In genomic region chr22:20449819-20450550, GRCh38 we compare ENCODE assay signal across 27 cellular contexts.
"Had no signal": no experiment of that assay in that cellular context is flagged by ENCODE, and none has a peak within 500 bp of the region (broad histone marks: within the 10 kb centered on the region; RNA-seq: fewer than 3 reads in every experiment).

No MANE protein-coding gene starts in this region.

- H3K4me1 ChIP-seq: breast epithelium, colonic mucosa, right lobe of liver, uterus had no signal

- ATAC-seq: activated naive CD8-positive, alpha-beta T cell treated with anti-CD3 and anti-CD28 coated beads, Interleukin-2, amount 50 U/mL, for 24 hours; activated T-cell treated with anti-CD3 and anti-CD28 coated beads, Interleukin-2, amount 50 U/mL, for 4 hours; heart left ventricle; left lobe of liver; T-helper 17 cell had no signal

- H3K36me3 ChIP-seq: breast epithelium, colonic mucosa, right lobe of liver, uterus had no signal

- H3K27me3 ChIP-seq: breast epithelium, colonic mucosa, heart left ventricle, right lobe of liver, uterus had no signal

- H3K4me1 Mint-ChIP-seq: activated CD4-positive, alpha-beta memory T cell treated with anti-CD3 and anti-CD28 coated beads, Interleukin-2, amount 10 ng/mL, durations not matched to agents 7 days and 5 days; activated naive CD8-positive, alpha-beta T cell treated with anti-CD3 and anti-CD28 coated beads, Interleukin-2, amount 50 U/mL, for 24 hours; immature natural killer cell; nephron had no signal

- H3K9me3 ChIP-seq: breast epithelium, colonic mucosa, heart left ventricle, right lobe of liver, thoracic aorta, uterus had no signal

- H3K27me3 Mint-ChIP-seq: activated CD4-positive, alpha-beta memory T cell treated with anti-CD3 and anti-CD28 coated beads, Interleukin-2, amount 10 ng/mL, durations not matched to agents 7 days and 5 days; activated CD4-positive, alpha-beta T cell treated with anti-CD3 and anti-CD28 coated beads, Interleukin-2, amount 10 ng/mL, durations not matched to agents 7 days and 5 days; activated naive CD4-positive, alpha-beta T cell treated with anti-CD3 and anti-CD28 coated beads, Interleukin-2, amount 50 U/mL, for 24 hours; activated naive CD8-positive, alpha-beta T cell treated with anti-CD3 and anti-CD28 coated beads, Interleukin-2, amount 50 U/mL, for 24 hours; stimulated activated naive CD8-positive, alpha-beta T cell treated with anti-CD3 and anti-CD28 coated beads, Interleukin-15, Interleukin-2, amounts not matched to agents 100 ng/mL and 50 ng/mL, for 24 hours; T-helper 17 cell had no signal

- DNase-seq: activated CD4-positive, alpha-beta memory T cell treated with anti-CD3 and anti-CD28 coated beads, Interleukin-2, amount 10 ng/mL, durations not matched to agents 7 days and 5 days; activated CD4-positive, alpha-beta T cell treated with anti-CD3 and anti-CD28 coated beads for 1 hour; activated CD4-positive, alpha-beta T cell treated with anti-CD3 and anti-CD28 coated beads, Interleukin-2, amount 10 ng/mL, durations not matched to agents 7 days and 5 days; activated CD8-positive, alpha-beta memory T cell treated with anti-CD3 and anti-CD28 coated beads, Interleukin-2, amount 50 U/mL, for 48 hours; activated naive CD8-positive, alpha-beta T cell treated with anti-CD3 and anti-CD28 coated beads, Interleukin-2, amount 50 U/mL, for 24 hours; activated T-cell treated with anti-CD3 and anti-CD28 coated beads, Interleukin-2, amount 50 U/mL, for 4 hours; amygdala; colonic mucosa; effector CD8-positive, alpha-beta T cell; foreskin fibroblast; hypothalamus; immature natural killer cell; stimulated activated CD4-positive, alpha-beta T cell treated with anti-CD3 and anti-CD28 coated beads, Interleukin-12 subunit alpha, Interleukin-12 subunit beta, amount 100 ng/mL, for 4 hours; stimulated activated CD4-positive, alpha-beta T cell treated with anti-CD3 and anti-CD28 coated beads, Interleukin-4, amount 100 ng/mL, for 1 hour; T-helper 17 cell; T1000; trophoblast cell; uterus had no signal

- H3K27ac Mint-ChIP-seq: activated CD4-positive, alpha-beta memory T cell treated with anti-CD3 and anti-CD28 coated beads, Interleukin-2, amount 10 ng/mL, durations not matched to agents 7 days and 5 days; activated CD4-positive, alpha-beta T cell treated with anti-CD3 and anti-CD28 coated beads, Interleukin-2, amount 10 ng/mL, durations not matched to agents 7 days and 5 days; activated naive CD4-positive, alpha-beta T cell treated with anti-CD3 and anti-CD28 coated beads, Interleukin-2, amount 50 U/mL, for 24 hours; activated naive CD8-positive, alpha-beta T cell treated with anti-CD3 and anti-CD28 coated beads, Interleukin-2, amount 50 U/mL, for 24 hours; activated T-helper 2 cell treated with anti-CD3 and anti-CD28 coated beads, Interferon-gamma antibody, Interleukin-2, Interleukin-4, amounts not matched to agents 10 μg/mL and 5 μg/mL and 100 μg/mL, durations not matched to agents 14 hours and 24 hours and 36 hours; immature natural killer cell; nephron; stimulated activated naive CD8-positive, alpha-beta T cell treated with anti-CD3 and anti-CD28 coated beads, Interleukin-15, Interleukin-2, amounts not matched to agents 100 ng/mL and 50 ng/mL, for 24 hours; T-helper 17 cell had no signal

- H3K4me3 ChIP-seq: breast epithelium, colonic mucosa, heart left ventricle, right lobe of liver, thoracic aorta, uterus had no signal

- H3K27ac ChIP-seq: breast epithelium, colonic mucosa, heart left ventricle, right lobe of liver, thoracic aorta, uterus had no signal

- H3K9me3 Mint-ChIP-seq: activated CD4-positive, alpha-beta memory T cell treated with anti-CD3 and anti-CD28 coated beads, Interleukin-2, amount 10 ng/mL, durations not matched to agents 7 days and 5 days; activated CD4-positive, alpha-beta T cell treated with anti-CD3 and anti-CD28 coated beads, Interleukin-2, amount 10 ng/mL, durations not matched to agents 7 days and 5 days; activated naive CD4-positive, alpha-beta T cell treated with anti-CD3 and anti-CD28 coated beads, Interleukin-2, amount 50 U/mL, for 24 hours; activated naive CD8-positive, alpha-beta T cell treated with anti-CD3 and anti-CD28 coated beads, Interleukin-2, amount 50 U/mL, for 24 hours; activated T-cell treated with anti-CD3 and anti-CD28 coated beads, Interleukin-2, amount 50 U/mL, for 4 hours; activated T-helper 2 cell treated with anti-CD3 and anti-CD28 coated beads, Interferon-gamma antibody, Interleukin-2, Interleukin-4, amounts not matched to agents 10 μg/mL and 5 μg/mL and 100 μg/mL, durations not matched to agents 14 hours and 24 hours and 36 hours; immature natural killer cell; nephron; stimulated activated naive CD8-positive, alpha-beta T cell treated with anti-CD3 and anti-CD28 coated beads, Interleukin-15, Interleukin-2, amounts not matched to agents 100 ng/mL and 50 ng/mL, for 24 hours had no signal

- H3K4me3 Mint-ChIP-seq: activated CD4-positive, alpha-beta memory T cell treated with anti-CD3 and anti-CD28 coated beads, Interleukin-2, amount 10 ng/mL, durations not matched to agents 7 days and 5 days; activated CD4-positive, alpha-beta T cell treated with anti-CD3 and anti-CD28 coated beads, Interleukin-2, amount 10 ng/mL, durations not matched to agents 7 days and 5 days; activated naive CD4-positive, alpha-beta T cell treated with anti-CD3 and anti-CD28 coated beads, Interleukin-2, amount 50 U/mL, for 24 hours; activated naive CD8-positive, alpha-beta T cell treated with anti-CD3 and anti-CD28 coated beads, Interleukin-2, amount 50 U/mL, for 24 hours; activated T-cell treated with anti-CD3 and anti-CD28 coated beads, Interleukin-2, amount 50 U/mL, for 4 hours; immature natural killer cell; nephron; stimulated activated naive CD8-positive, alpha-beta T cell treated with anti-CD3 and anti-CD28 coated beads, Interleukin-15, Interleukin-2, amounts not matched to agents 100 ng/mL and 50 ng/mL, for 24 hours; T-helper 17 cell had no signal
